In genomic region chr22:42770941-42771647, GRCh38 we compare ENCODE assay signal across 1 cellular context.
TF ChIP-seq lines count a peak whose summit lies in the region.

No MANE protein-coding gene starts in this region.

TF ChIP-seq in HEK293, 187 proteins besides CTCF, POLR2A, EP300 and RAD21 (continued from another document):
- TF ChIP-seq INSM2 (tag by site-specific recombination; IDR thresholded peaks at IDR 0.05) (no peak), SCRT2 (tag by site-specific recombination; IDR thresholded peaks at IDR 0.05) (peak; percentile 74), ZBTB44 (tag by site-specific recombination; IDR thresholded peaks at IDR 0.05) (no peak), ZSCAN18 (tag by site-specific recombination; IDR thresholded peaks at IDR 0.05) (no peak), ZNF585B (tag by site-specific recombination; IDR thresholded peaks at IDR 0.05) (no peak), ZNF501 (tag by site-specific recombination; IDR thresholded peaks at IDR 0.05) (no peak)
- TF ChIP-seq, protein P1, sequence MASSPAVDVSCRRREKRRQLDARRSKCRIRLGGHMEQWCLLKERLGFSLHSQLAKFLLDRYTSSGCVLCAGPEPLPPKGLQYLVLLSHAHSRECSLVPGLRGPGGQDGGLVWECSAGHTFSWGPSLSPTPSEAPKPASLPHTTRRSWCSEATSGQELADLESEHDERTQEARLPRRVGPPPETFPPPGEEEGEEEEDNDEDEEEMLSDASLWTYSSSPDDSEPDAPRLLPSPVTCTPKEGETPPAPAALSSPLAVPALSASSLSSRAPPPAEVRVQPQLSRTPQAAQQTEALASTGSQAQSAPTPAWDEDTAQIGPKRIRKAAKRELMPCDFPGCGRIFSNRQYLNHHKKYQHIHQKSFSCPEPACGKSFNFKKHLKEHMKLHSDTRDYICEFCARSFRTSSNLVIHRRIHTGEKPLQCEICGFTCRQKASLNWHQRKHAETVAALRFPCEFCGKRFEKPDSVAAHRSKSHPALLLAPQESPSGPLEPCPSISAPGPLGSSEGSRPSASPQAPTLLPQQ (tag by site-specific recombination; IDR thresholded peaks at IDR 0.05): 0 out of 2 replicates have a peak, but pooled peaks have one; percentile 20
